Comparison of ENCODE assay signal across 1 cellular context in genomic region chr4:74284074-74284473, GRCh38.
A peak's percentile ranks its signal among the peaks of the same experiment; 100 is the strongest.
TF ChIP-seq lines count a peak whose summit lies in the region.

No MANE protein-coding gene starts in this region.

TF ChIP-seq in SK-N-SH, 30 proteins besides CTCF, POLR2A, EP300 and RAD21 (continued from another document):
- TF ChIP-seq ZBTB33 (IDR thresholded peaks at IDR 0.05; ENCODE audit: borderline replicate concordance, low read depth) (0 out of 2 replicates have a peak, but pooled peaks have one; percentile 21), TCF12 (IDR thresholded peaks at IDR 0.05) (peak; percentile 76; the same call in 1 of the 2 replicates), TEAD4 (IDR thresholded peaks at IDR 0.05; ENCODE audit: borderline replicate concordance, insufficient read depth) (peak; percentile 70; the same call in 1 of the 2 replicates), NFIC (IDR thresholded peaks at IDR 0.05; ENCODE audit: borderline replicate concordance) (no peak; the same call in 1 of the 2 replicates), POLR2AphosphoS5 (IDR thresholded peaks at IDR 0.05; ENCODE audit: low read depth, low read length) (no peak), NRF1 (IDR thresholded peaks at IDR 0.05; ENCODE audit: low read depth, low read length) (no peak), GABPA (IDR thresholded peaks at IDR 0.05; ENCODE audit: low read depth) (no peak), USF1 (IDR thresholded peaks at IDR 0.05; ENCODE audit: borderline replicate concordance, low read depth) (no peak), RXRA (IDR thresholded peaks at IDR 0.05; ENCODE audit: borderline replicate concordance, low read depth) (peak; percentile 75; the same call in 1 of the 2 replicates), GATA2 (CRISPR knock-in tag; IDR thresholded peaks at IDR 0.05) (no peak), EZH2phosphoT487 (IDR thresholded peaks at IDR 0.05; ENCODE audit: borderline replicate concordance, low read depth) (no peak), PBX3 (IDR thresholded peaks at IDR 0.05) (peak; percentile 82), TAF1 (IDR thresholded peaks at IDR 0.05; ENCODE audit: borderline replicate concordance, low read depth, low read length) (no peak), FOXJ3 (CRISPR knock-in tag; IDR thresholded peaks at IDR 0.05) (no peak), SIN3A (IDR thresholded peaks at IDR 0.05; ENCODE audit: borderline replicate concordance, low read depth, low read length) (no peak), RFX5 (IDR thresholded peaks at IDR 0.05; ENCODE audit: low read length) (no peak), SMC3 (IDR thresholded peaks at IDR 0.05; ENCODE audit: low read depth, low read length) (no peak), JUND (IDR thresholded peaks at IDR 0.05) (peak; percentile 83), FOXM1 (IDR thresholded peaks at IDR 0.05; ENCODE audit: low read depth) (0 out of 2 replicates have a peak, but pooled peaks have one; percentile 50), IRF3 (IDR thresholded peaks at IDR 0.05; ENCODE audit: low read depth, low read length) (no peak), ELF1 (IDR thresholded peaks at IDR 0.05) (no peak), YY1 (IDR thresholded peaks at IDR 0.05; ENCODE audit: low read depth) (peak; percentile 33; the same call in 1 of the 2 replicates), MAX (IDR thresholded peaks at IDR 0.05; ENCODE audit: low read depth) (no peak; the same call in 1 of the 2 replicates), USF2 (IDR thresholded peaks at IDR 0.05; ENCODE audit: borderline replicate concordance, low read depth, low read length) (no peak), MXI1 (IDR thresholded peaks at IDR 0.05; ENCODE audit: low read depth, low read length) (no peak)
